16 cellular contexts compared by ENCODE assay signal in genomic region chr15:91864669-91865068, GRCh38. TPM values are rescaled to one million over a fixed set of nuclear protein-coding genes. Genes with fewer than 3 reads are reported as not detected.
DNase-seq lines count a peak whose midpoint lies in the region; ATAC-seq and TF ChIP-seq lines count a peak whose summit lies in the region.
"Had no signal": no experiment of that assay in that cellular context is flagged by ENCODE, and none has a peak within 500 bp of the region (broad histone marks: within the 10 kb centered on the region; RNA-seq: fewer than 3 reads in every experiment).

No MANE protein-coding gene starts in this region.

- H3K9ac ChIP-seq in BLaER1 treated with 17β-estradiol and CSF1 and Interleukin-3, amounts not matched to agents 10 nM and 100 nM = no peak overlapping the region

- H3K36me3 ChIP-seq in BLaER1 treated with 17β-estradiol and CSF1 and Interleukin-3, amounts not matched to agents 10 nM and 100 nM = no peaks in the 10 kb centered on the region
- no peaks in the 10 kb centered on the region for H3K36me3 ChIP-seq in sigmoid colon
- H3K36me3 ChIP-seq: gastroesophageal sphincter had no signal

- H4K20me1 ChIP-seq in BLaER1 treated with 17β-estradiol and CSF1 and Interleukin-3, amounts not matched to agents 10 nM and 100 nM = peaks cover 0 to 68% (median 40%) of the 10 kb centered on the region in 11 experiments; a peak in 17 of 22 replicates

- no peak for TF ChIP-seq EP300 in sigmoid colon (IDR thresholded peaks at IDR 0.05)

- peaks cover 19% of the 10 kb centered on the region for H3K36me3 Mint-ChIP-seq in T-helper 2 cell treated with Interferon-gamma antibody and Interleukin-4, amounts not matched to agents 5 μg/mL and 100 μg/mL, for 36 hours (ENCODE audit: low read depth)

- H3K27ac Mint-ChIP-seq in T-helper 2 cell treated with Interferon-gamma antibody and Interleukin-4, amounts not matched to agents 5 μg/mL and 100 μg/mL, for 36 hours = peak overlapping the region; percentile 6

- no peak for TF ChIP-seq POLR2A in sigmoid colon (IDR thresholded peaks at IDR 0.05)

- WGBS in right cardiac atrium = 63% methylated on average over 9 of the region's 9 CpGs
- 59 to 79% methylated on average over 9 of the region's 9 CpGs for WGBS in sigmoid colon, 2 donors

- peak overlapping the region; percentile 58 to 84 (median 69) for H3K4me2 ChIP-seq in BLaER1 treated with 17β-estradiol and CSF1 and Interleukin-3, amounts not matched to agents 10 nM and 100 nM

- H3K27me3 ChIP-seq in BLaER1 treated with 17β-estradiol and CSF1 and Interleukin-3, amounts not matched to agents 10 nM and 100 nM = 0 out of 22 replicates have a peak, but pooled peaks cover 0 to 5% (median 0%) of the 10 kb centered on the region in 11 experiments
- H3K27me3 ChIP-seq in right cardiac atrium (ENCODE audit: control insufficient read depth, insufficient read depth) = no peaks in the 10 kb centered on the region
- no peaks in the 10 kb centered on the region for H3K27me3 ChIP-seq in sigmoid colon
- H3K27me3 ChIP-seq: gastroesophageal sphincter had no signal

- TF ChIP-seq CTCF in sigmoid colon (IDR thresholded peaks at IDR 0.05) = no peak

- H3K27me3 Mint-ChIP-seq in T-helper 2 cell treated with Interferon-gamma antibody and Interleukin-4, amounts not matched to agents 5 μg/mL and 100 μg/mL, for 36 hours (ENCODE audit: low read depth) = no peaks in the 10 kb centered on the region

- intact Hi-C loops in right cardiac atrium (cut with DNase I) (loop anchor here in 1 of 4 donors (5.0 kb wide), 1 partner anchor 78 kb away; no protein-coding TSS in a partner anchor), sigmoid colon (cut with DNase I) (no loop called here)

- H3K4me1 ChIP-seq in BLaER1 treated with 17β-estradiol and CSF1 and Interleukin-3, amounts not matched to agents 10 nM and 100 nM = peaks cover 54 to 87% (median 68%) of the 10 kb centered on the region in 10 experiments
- peaks cover 25% of the 10 kb centered on the region for H3K4me1 ChIP-seq in right cardiac atrium (ENCODE audit: control insufficient read depth, insufficient read depth, low read length)
- peaks cover 0 to 15% (median 15%) of the 10 kb centered on the region in 4 donors for H3K4me1 ChIP-seq in sigmoid colon

- peaks cover 0 to 2% (median 0%) of the 10 kb centered on the region in 11 experiments; a peak in 2 of 22 replicates for H3K9me3 ChIP-seq in BLaER1 treated with 17β-estradiol and CSF1 and Interleukin-3, amounts not matched to agents 10 nM and 100 nM (replicated peaks in 1 of 11)
- H3K9me3 ChIP-seq in right cardiac atrium (ENCODE audit: control insufficient read depth, low read length) (no peaks in the 10 kb centered on the region), sigmoid colon (no peaks in the 10 kb centered on the region)
- H3K9me3 ChIP-seq: gastroesophageal sphincter had no signal

- no peaks in the 10 kb centered on the region for H3K9me3 Mint-ChIP-seq in T-helper 2 cell treated with Interferon-gamma antibody and Interleukin-4, amounts not matched to agents 5 μg/mL and 100 μg/mL, for 36 hours

- no peak overlapping the region for H3K4me3 ChIP-seq in BLaER1 treated with 17β-estradiol and CSF1 and Interleukin-3, amounts not matched to agents 10 nM and 100 nM
- no peak overlapping the region for H3K4me3 ChIP-seq in right cardiac atrium (ENCODE audit: low read length)
- no peak overlapping the region for H3K4me3 ChIP-seq in sigmoid colon
- H3K4me3 ChIP-seq: gastroesophageal sphincter had no signal

- H3K4me3 Mint-ChIP-seq in T-helper 2 cell treated with Interferon-gamma antibody and Interleukin-4, amounts not matched to agents 5 μg/mL and 100 μg/mL, for 36 hours = peak overlapping the region; percentile 16

- peaks cover 76% of the 10 kb centered on the region for H3K4me1 Mint-ChIP-seq in T-helper 2 cell treated with Interferon-gamma antibody and Interleukin-4, amounts not matched to agents 5 μg/mL and 100 μg/mL, for 36 hours (ENCODE audit: low read depth)

- no peak overlapping the region; a peak in 1 of 22 replicates for H3K27ac ChIP-seq in BLaER1 treated with 17β-estradiol and CSF1 and Interleukin-3, amounts not matched to agents 10 nM and 100 nM
- H3K27ac ChIP-seq in right cardiac atrium (ENCODE audit: low read length) = peak overlapping the region; percentile 94
- peak overlapping the region in 1 of 4 donors; percentile 84 for H3K27ac ChIP-seq in sigmoid colon

- DNase-seq in T-helper 2 cell treated with Interferon-gamma antibody and Interleukin-4, amounts not matched to agents 5 μg/mL and 100 μg/mL, for 36 hours (ENCODE audit: low spot score) = no peak
- peak in 2 of 3 donors; percentile 61 to 74 for DNase-seq in right cardiac atrium
- no peak for DNase-seq in amniotic stem cell (lab: John Stamatoyannopoulos, UW)
- DNase-seq in LoVo (ENCODE audit: low spot score) = no peak
- DNase-seq in sigmoid colon = no peak
- DNase-seq: activated CD4-positive, alpha-beta T cell treated with anti-CD3 and anti-CD28 coated beads for 48 hours; activated naive CD4-positive, alpha-beta T cell treated with anti-CD3 and anti-CD28 coated beads, Interleukin-2, amount 50 U/mL, for 16 hours; AML-193; dermis blood vessel endothelial cell; NCI-H1048; NCI-H510A; stimulated activated CD4-positive, alpha-beta T cell treated with anti-CD3 and anti-CD28 coated beads, Interleukin-4, amount 100 ng/mL, for 4 hours had no signal

- peak; percentile 77 for ATAC-seq in GM21423 (IDR thresholded peaks at IDR 0.05; ENCODE audit: unreplicated experiment)
- peak; percentile 5 to 9 for ATAC-seq in right cardiac atrium
- no peak for ATAC-seq in GM21515 (IDR thresholded peaks at IDR 0.05; ENCODE audit: unreplicated experiment)
- ATAC-seq: gastroesophageal sphincter had no signal

RNA-seq across cellular contexts. Expression of gene SLCO3A1, which starts 11.2 kb away (rescaled TPM):
- total RNA-seq in right cardiac atrium = 10 to 100 TPM; 37.4 to 52.0 (median 46.2) TPM
- 42.1 TPM for polyA plus RNA-seq in right cardiac atrium
- 1 to 10 TPM; 3.7 to 5.7 (median 5.1) TPM for total RNA-seq in sigmoid colon
- polyA plus RNA-seq in sigmoid colon = 10 to 100 TPM in 1 of 3 donors, 1 to 10 TPM in 2; 1.4 to 10.5 (median 2.4) TPM

Comparison
In these comparisons a context has a peak if more than half of its experiments do, and no peak if none do; other contexts are left out.
1. DNase-seq: peak in right cardiac atrium (2 of 3); none in T-helper 2 cell treated with Interferon-gamma antibody and Interleukin-4, amounts not matched to agents 5 μg/mL and 100 μg/mL, for 36 hours (single experiment), amniotic stem cell (single experiment), LoVo (single experiment) and sigmoid colon (single experiment).
2. RNA of gene SLCO3A1, which starts 11.2 kb away (total RNA-seq): 37.4 to 52.0 TPM in right cardiac atrium; 3.7 to 5.7 TPM in sigmoid colon; every median in the first group is over 4 times any median in the second.